ENCODE assay signal across 21 cellular contexts in the genomic region with DNA sequence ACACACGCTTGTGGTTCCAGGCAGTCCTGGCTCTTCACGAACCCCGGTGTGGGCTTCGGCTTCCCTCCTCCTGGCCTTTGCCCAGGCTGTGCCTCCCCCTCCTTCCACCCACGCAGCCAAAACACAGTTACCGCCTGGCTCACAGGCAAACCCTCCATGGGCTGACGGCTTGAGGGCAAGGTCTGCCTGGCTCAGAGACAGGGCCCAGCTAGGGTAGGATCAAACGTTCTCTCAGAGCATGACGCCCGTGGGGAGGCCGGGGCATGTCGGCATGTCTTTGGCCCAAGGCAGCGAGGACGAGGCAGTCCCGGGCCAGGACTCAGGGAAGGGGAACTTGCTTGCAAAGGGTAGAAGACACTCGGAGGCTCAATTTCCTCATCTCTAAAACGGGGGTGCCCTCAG. TPM values are rescaled to one million over a fixed set of nuclear protein-coding genes. Genes with fewer than 3 reads are reported as not detected.
A peak's percentile ranks its signal among the peaks of the same experiment; 100 is the strongest.
DNase-seq lines count a peak whose midpoint lies in the region; ATAC-seq, FAIRE-seq and TF ChIP-seq lines count a peak whose summit lies in the region.
"Had no signal": no experiment of that assay in that cellular context is flagged by ENCODE, and none has a peak within 500 bp of the region (broad histone marks: within the 10 kb centered on the region; RNA-seq: fewer than 3 reads in every experiment).

No MANE protein-coding gene starts in this region.

- no peaks in the 10 kb centered on the region for H3K27me3 ChIP-seq in duodenal mucosa (ENCODE audit: control insufficient read depth in 1 of 2, insufficient read depth in 2 of 2, low read length in 2 of 2)
- H3K27me3 ChIP-seq in HepG2 (ENCODE audit: control insufficient read depth in 1 of 2, insufficient read depth in 2 of 2, low read length in 2 of 2): peaks cover 0 to 2% of the 10 kb centered on the region in 2 experiments; a peak in 1 of 5 replicates

- peak overlapping the region; percentile 18 for H3K27ac Mint-ChIP-seq in activated T-cell treated with anti-CD3 and anti-CD28 coated beads, Interleukin-2, amount 50 U/mL, for 24 hours
- peak overlapping the region; percentile 15 for H3K27ac Mint-ChIP-seq in stimulated activated effector memory CD8-positive, alpha-beta T cell treated with anti-CD3 and anti-CD28 coated beads, Interleukin-12 subunit alpha, Interleukin-12 subunit beta, amount 100 ng/mL, for 72 hours

- peak in 1 of 2 experiments; percentile 4; a peak in 1 of 4 replicates for TF ChIP-seq EP300 in HepG2 (IDR thresholded peaks at IDR 0.05; ENCODE audit: low read depth in 2 of 2, low read length in 2 of 2)
- TF ChIP-seq EP300 in HepG2 (CRISPR knock-in tag; IDR thresholded peaks at IDR 0.05; ENCODE audit: borderline replicate concordance): no peak; the same call in 1 of the 2 replicates

- peaks cover 25 to 27% of the 10 kb centered on the region in 2 donors for H3K4me1 ChIP-seq in duodenal mucosa (ENCODE audit: control insufficient read depth in 1 of 2, insufficient read depth in 2 of 2, low read length in 2 of 2)
- H3K4me1 ChIP-seq in HepG2 (ENCODE audit: insufficient read depth, low read length): peaks cover 85% of the 10 kb centered on the region

- no TSS peak for BruUV-seq in HepG2 (replicated peaks; lab: Mats Ljungman, UMichigan)

- intact Hi-C loops in HepG2 (cut with micrococcal nuclease; ENCODE audit: unreplicated experiment): no loop called here

- no peaks in the 10 kb centered on the region for H3K9me3 Mint-ChIP-seq in activated T-cell treated with anti-CD3 and anti-CD28 coated beads, Interleukin-2, amount 50 U/mL, for 24 hours
- no peaks in the 10 kb centered on the region for H3K9me3 Mint-ChIP-seq in activated T-cell treated with anti-CD3 and anti-CD28 coated beads, Interleukin-2, amount 50 U/mL, for 4 hours
- no peaks in the 10 kb centered on the region for H3K9me3 Mint-ChIP-seq in stimulated activated effector memory CD8-positive, alpha-beta T cell treated with anti-CD3 and anti-CD28 coated beads, Interleukin-12 subunit alpha, Interleukin-12 subunit beta, amount 100 ng/mL, for 72 hours

- no peak for TF ChIP-seq RAD21 in HepG2 (CRISPR knock-in tag; IDR thresholded peaks at IDR 0.05)

- no peaks in the 10 kb centered on the region for H4K20me1 ChIP-seq in HepG2 (ENCODE audit: insufficient read depth, low read length)

- H3K36me3 ChIP-seq in duodenal mucosa (ENCODE audit: control insufficient read depth in 1 of 2, insufficient read depth in 2 of 2, low read length in 2 of 2) (no peaks in the 10 kb centered on the region), HepG2 (replicated peaks in 1 of 2; ENCODE audit: control insufficient read depth in 1 of 2, insufficient read depth in 2 of 2, low read length in 2 of 2) (no peaks in the 10 kb centered on the region)

- H3K9ac ChIP-seq in duodenal mucosa (ENCODE audit: low read depth in 1 of 2, low read length in 2 of 2) (peak overlapping the region; percentile 7 to 10), HepG2 (ENCODE audit: insufficient read depth, low read depth, low read length) (peak overlapping the region; percentile 9; the same call in 1 of the 2 replicates)
- H3K9ac ChIP-seq: GM23248 had no signal

- CTCF ChIA-PET in HepG2 (lab: Yijun Ruan, JAX; ENCODE audit: low intra/inter-chr PET ratio, low total read pairs): no interaction called here

- no peak overlapping the region for H3K4me3 Mint-ChIP-seq in activated T-cell treated with anti-CD3 and anti-CD28 coated beads, Interleukin-2, amount 50 U/mL, for 24 hours
- H3K4me3 Mint-ChIP-seq in activated T-cell treated with anti-CD3 and anti-CD28 coated beads, Interleukin-2, amount 50 U/mL, for 4 hours: no peak overlapping the region
- no peak overlapping the region for H3K4me3 Mint-ChIP-seq in stimulated activated effector memory CD8-positive, alpha-beta T cell treated with anti-CD3 and anti-CD28 coated beads, Interleukin-12 subunit alpha, Interleukin-12 subunit beta, amount 100 ng/mL, for 72 hours

- H3K27me3 Mint-ChIP-seq in activated T-cell treated with anti-CD3 and anti-CD28 coated beads, Interleukin-2, amount 50 U/mL, for 24 hours: no peaks in the 10 kb centered on the region
- no peaks in the 10 kb centered on the region for H3K27me3 Mint-ChIP-seq in activated T-cell treated with anti-CD3 and anti-CD28 coated beads, Interleukin-2, amount 50 U/mL, for 4 hours (ENCODE audit: low read depth)

- H3K27ac ChIP-seq in duodenal mucosa (ENCODE audit: low read depth, low read length): no peak overlapping the region
- H3K27ac ChIP-seq in HepG2 (ENCODE audit: extremely low read length, insufficient read depth, low read length): no peak overlapping the region
- H3K27ac ChIP-seq: GM23248 had no signal

- no peak for FAIRE-seq in HepG2 (lab: Jason Lieb, UNC)
- FAIRE-seq: GM12892, HTR-8/SVneo had no signal

- no peaks in the 10 kb centered on the region for H3K9me3 ChIP-seq in duodenal mucosa (ENCODE audit: control insufficient read depth in 1 of 2, low read length in 2 of 2)
- H3K9me3 ChIP-seq in HepG2 (ENCODE audit: low read length): no peaks in the 10 kb centered on the region

- peak overlapping the region; percentile 80 for H3K4me2 ChIP-seq in HepG2 (ENCODE audit: low read depth, low read length)

- H3K4me1 Mint-ChIP-seq in activated T-cell treated with anti-CD3 and anti-CD28 coated beads, Interleukin-2, amount 50 U/mL, for 24 hours (ENCODE audit: low read depth): no peaks in the 10 kb centered on the region
- H3K4me1 Mint-ChIP-seq in activated T-cell treated with anti-CD3 and anti-CD28 coated beads, Interleukin-2, amount 50 U/mL, for 4 hours (ENCODE audit: low read depth): no peaks in the 10 kb centered on the region
- peaks cover 7% of the 10 kb centered on the region for H3K4me1 Mint-ChIP-seq in stimulated activated effector memory CD8-positive, alpha-beta T cell treated with anti-CD3 and anti-CD28 coated beads, Interleukin-12 subunit alpha, Interleukin-12 subunit beta, amount 100 ng/mL, for 72 hours

- no peak overlapping the region for H2AFZ ChIP-seq in HepG2 (ENCODE audit: low read length)
- H2AFZ ChIP-seq: GM23248 had no signal

- H3K36me3 Mint-ChIP-seq in activated T-cell treated with anti-CD3 and anti-CD28 coated beads, Interleukin-2, amount 50 U/mL, for 24 hours (ENCODE audit: low read depth): no peaks in the 10 kb centered on the region
- no peaks in the 10 kb centered on the region for H3K36me3 Mint-ChIP-seq in activated T-cell treated with anti-CD3 and anti-CD28 coated beads, Interleukin-2, amount 50 U/mL, for 4 hours (ENCODE audit: insufficient read depth)
- no peaks in the 10 kb centered on the region for H3K36me3 Mint-ChIP-seq in stimulated activated effector memory CD8-positive, alpha-beta T cell treated with anti-CD3 and anti-CD28 coated beads, Interleukin-12 subunit alpha, Interleukin-12 subunit beta, amount 100 ng/mL, for 72 hours

- no peak for DNase-seq in activated T-cell treated with anti-CD3 and anti-CD28 coated beads, Interleukin-2, amount 50 U/mL, for 24 hours
- DNase-seq in activated T-cell treated with anti-CD3 and anti-CD28 coated beads, Interleukin-2, amount 50 U/mL, for 4 hours: no peak
- DNase-seq in HepG2 (ENCODE audit: low spot score) (no peak), middle frontal gyrus (ENCODE audit: extremely low spot score, low spot score) (no peak), iPS-NIHi7 (ENCODE audit: extremely low spot score) (no peak)
- no peak for DNase-seq in stimulated activated effector memory CD8-positive, alpha-beta T cell treated with anti-CD3 and anti-CD28 coated beads, Interleukin-12 subunit alpha, Interleukin-12 subunit beta, amount 100 ng/mL, for 72 hours (ENCODE audit: low spot score in 2 of 2)
- no peak for DNase-seq in activated CD4-positive, alpha-beta T cell treated with anti-CD3 and anti-CD28 coated beads for 4 hours
- DNase-seq: C1 segment of cervical spinal cord, GM23248, KBM-7, NCI-H1092, NCI-H1694, NCI-H2107, NCI-H226, NCI-H526 treated with DMSO at 0.1 percent for 48 hours, PC-3 had no signal

- TF ChIP-seq POLR2A in HepG2 (IDR thresholded peaks at IDR 0.05; ENCODE audit: insufficient read depth in 1 of 2, low read depth in 2 of 2, low read length in 2 of 2): no peak

- WGBS in HepG2 (ENCODE audit: low lambda C conversion rate): 12% methylated on average over 9 of the region's 17 CpGs

- in situ Hi-C loops in HepG2 (cut with HindIII; ENCODE audit: extremely low pct_ligation_motif_present, low pct_unique_long_range_greater_than_20kb): no loop called here

- POLR2A ChIA-PET in HepG2 (lab: Yijun Ruan, JAX): no interaction called here

- TF ChIP-seq CTCF in HepG2 (CRISPR knock-in tag; IDR thresholded peaks at IDR 0.05): no peak

- no peak for ATAC-seq in activated T-cell treated with anti-CD3 and anti-CD28 coated beads, Interleukin-2, amount 50 U/mL, for 4 hours
- ATAC-seq in HepG2: peak; percentile 55
- no peak for ATAC-seq in stimulated activated effector memory CD8-positive, alpha-beta T cell treated with anti-CD3 and anti-CD28 coated beads, Interleukin-12 subunit alpha, Interleukin-12 subunit beta, amount 100 ng/mL, for 72 hours
- ATAC-seq: PC-3 had no signal

- H3K79me2 ChIP-seq in HepG2 (ENCODE audit: insufficient read depth, low read length): no peaks in the 10 kb centered on the region

- H3K4me3 ChIP-seq in duodenal mucosa (ENCODE audit: low read depth in 1 of 2, low read length in 2 of 2) (no peak overlapping the region), HepG2 (replicated peaks in 1 of 3; ENCODE audit: insufficient read depth in 1 of 3, low read depth in 2 of 3, low read length in 3 of 3) (peak overlapping the region in 1 of 3 experiments; percentile 63; a peak in 2 of 6 replicates)
- H3K4me3 ChIP-seq: GM23248 had no signal

RNA-seq across cellular contexts. Expression of gene SLC25A47, which starts 2.1 kb away (rescaled TPM):
- total RNA-seq in activated T-cell treated with anti-CD3 and anti-CD28 coated beads, Interleukin-2, amount 50 U/mL, for 4 hours: not detected
- total RNA-seq in HepG2 (2016; rRNA removed; fragmentation: Illumina TruSeq; extraction: Trizol): 0.87 and 1.0 TPM in 2 replicates
- 0.71 and 1.5 TPM in 2 replicates for total RNA-seq in HepG2 (2016; cell fraction: cytosol; rRNA removed; fragmentation: Illumina TruSeq; extraction: Trizol; ENCODE audit: low read depth)
- 0.88 and 0.95 TPM in 2 replicates for total RNA-seq in HepG2 (2016; cell fraction: insoluble cytoplasmic fraction; rRNA removed; fragmentation: Illumina TruSeq; extraction: Trizol)
- 0.53 and 1.1 TPM in 2 replicates for total RNA-seq in HepG2 (2016; cell fraction: membrane; rRNA removed; fragmentation: Illumina TruSeq; extraction: Trizol)
- total RNA-seq in HepG2 (2016; cell fraction: nucleus; rRNA removed; fragmentation: Illumina TruSeq; extraction: Trizol): 0.47 and 0.65 TPM in 2 replicates
- polyA plus RNA-seq in HepG2 (2011; rRNA removed): 1.7 and 7.6 TPM in 2 replicates
- polyA plus RNA-seq in HepG2 (2011; cell fraction: cytosol; rRNA removed): 3.2 and 4.5 TPM in 2 replicates
- 4.2 and 9.5 TPM in 2 replicates for polyA plus RNA-seq in HepG2 (2011; cell fraction: nucleus; rRNA removed)
- polyA plus RNA-seq in HepG2 (2012): 6.6 and 11.5 TPM in 2 replicates
- polyA plus RNA-seq in HepG2 (2016; cell fraction: cytosol; fragmentation: Illumina TruSeq; extraction: Trizol; ENCODE audit: low read depth): 0.17 and 0.24 TPM in 2 replicates
- 0.51 and 0.54 TPM in 2 replicates for polyA plus RNA-seq in HepG2 (2016; cell fraction: insoluble cytoplasmic fraction; fragmentation: Illumina TruSeq; extraction: Trizol; ENCODE audit: low read depth)
- 0.41 and 0.42 TPM in 2 replicates for polyA plus RNA-seq in HepG2 (2016; cell fraction: membrane; fragmentation: Illumina TruSeq; extraction: Trizol; ENCODE audit: low read depth)
- polyA plus RNA-seq in HepG2 (2016; cell fraction: nucleus; fragmentation: Illumina TruSeq; extraction: Trizol; ENCODE audit: insufficient read depth, low read depth): 0.53 and 0.61 TPM in 2 replicates
- polyA minus RNA-seq in HepG2 (2011; rRNA and poly(A)+ RNA removed; ENCODE audit: low replicate concordance): 4.3 TPM in 1 of 2 replicates, not detected in the other
- 2.3 and 3.1 TPM in 2 replicates for polyA minus RNA-seq in HepG2 (2011; cell fraction: cytosol; rRNA and poly(A)+ RNA removed)
- polyA minus RNA-seq in HepG2 (2011; cell fraction: nucleus; rRNA and poly(A)+ RNA removed): 0.52 and 1.5 TPM in 2 replicates
- total RNA-seq: A172, G401, GM23248 had no signal
- polyA plus RNA-seq: GM23248 had no signal

RNA-seq across cellular contexts. Expression of gene SLC25A29, which starts 19.0 kb away (rescaled TPM):
- total RNA-seq in activated T-cell treated with anti-CD3 and anti-CD28 coated beads, Interleukin-2, amount 50 U/mL, for 4 hours: 10 to 100 TPM in 1 of 3 donors, 1 to 10 TPM in 2; 6.2 to 10.8 (median 6.6) TPM
- 9.6 and 17.2 TPM in 2 replicates for total RNA-seq in HepG2 (2016; rRNA removed; fragmentation: Illumina TruSeq; extraction: Trizol)
- total RNA-seq in HepG2 (2016; cell fraction: cytosol; rRNA removed; fragmentation: Illumina TruSeq; extraction: Trizol; ENCODE audit: low read depth): 2.4 and 2.6 TPM in 2 replicates
- 9.5 and 17.7 TPM in 2 replicates for total RNA-seq in HepG2 (2016; cell fraction: insoluble cytoplasmic fraction; rRNA removed; fragmentation: Illumina TruSeq; extraction: Trizol)
- 6.9 and 7.4 TPM in 2 replicates for total RNA-seq in HepG2 (2016; cell fraction: membrane; rRNA removed; fragmentation: Illumina TruSeq; extraction: Trizol)
- 15.9 and 18.2 TPM in 2 replicates for total RNA-seq in HepG2 (2016; cell fraction: nucleus; rRNA removed; fragmentation: Illumina TruSeq; extraction: Trizol)
- 12.2 and 16.1 TPM in 2 replicates for polyA plus RNA-seq in HepG2 (2011; rRNA removed)
- 6.9 and 11.5 TPM in 2 replicates for polyA plus RNA-seq in HepG2 (2011; cell fraction: cytosol; rRNA removed)
- 98.4 and 122 TPM in 2 replicates for polyA plus RNA-seq in HepG2 (2011; cell fraction: nucleus; rRNA removed)
- polyA plus RNA-seq in HepG2 (2012): 6.9 and 8.5 TPM in 2 replicates
- 1.4 and 1.6 TPM in 2 replicates for polyA plus RNA-seq in HepG2 (2016; cell fraction: cytosol; fragmentation: Illumina TruSeq; extraction: Trizol; ENCODE audit: low read depth)
- polyA plus RNA-seq in HepG2 (2016; cell fraction: insoluble cytoplasmic fraction; fragmentation: Illumina TruSeq; extraction: Trizol; ENCODE audit: low read depth): 8.9 and 9.4 TPM in 2 replicates
- 3.8 and 4.2 TPM in 2 replicates for polyA plus RNA-seq in HepG2 (2016; cell fraction: membrane; fragmentation: Illumina TruSeq; extraction: Trizol; ENCODE audit: low read depth)
- 47.1 and 52.2 TPM in 2 replicates for polyA plus RNA-seq in HepG2 (2016; cell fraction: nucleus; fragmentation: Illumina TruSeq; extraction: Trizol; ENCODE audit: insufficient read depth, low read depth)
- polyA minus RNA-seq in HepG2 (2011; rRNA and poly(A)+ RNA removed; ENCODE audit: low replicate concordance): 9.4 and 18.9 TPM in 2 replicates
- 4.6 and 8.4 TPM in 2 replicates for polyA minus RNA-seq in HepG2 (2011; cell fraction: cytosol; rRNA and poly(A)+ RNA removed)
- 9.1 and 11.2 TPM in 2 replicates for polyA minus RNA-seq in HepG2 (2011; cell fraction: nucleus; rRNA and poly(A)+ RNA removed)

RNA-seq across cellular contexts. Expression of gene WDR25, which starts 51.1 kb away (rescaled TPM):
- total RNA-seq in activated T-cell treated with anti-CD3 and anti-CD28 coated beads, Interleukin-2, amount 50 U/mL, for 4 hours: 10 to 100 TPM in 2 of 3 donors, 1 to 10 TPM in 1; 9.2 to 11.7 (median 10.1) TPM
- 4.2 and 4.6 TPM in 2 replicates for total RNA-seq in HepG2 (2016; rRNA removed; fragmentation: Illumina TruSeq; extraction: Trizol)
- 4.4 and 4.8 TPM in 2 replicates for total RNA-seq in HepG2 (2016; cell fraction: cytosol; rRNA removed; fragmentation: Illumina TruSeq; extraction: Trizol; ENCODE audit: low read depth)
- 3.9 and 4.2 TPM in 2 replicates for total RNA-seq in HepG2 (2016; cell fraction: insoluble cytoplasmic fraction; rRNA removed; fragmentation: Illumina TruSeq; extraction: Trizol)
- total RNA-seq in HepG2 (2016; cell fraction: membrane; rRNA removed; fragmentation: Illumina TruSeq; extraction: Trizol): 3.5 and 3.9 TPM in 2 replicates
- 2.5 and 2.6 TPM in 2 replicates for total RNA-seq in HepG2 (2016; cell fraction: nucleus; rRNA removed; fragmentation: Illumina TruSeq; extraction: Trizol)
- polyA plus RNA-seq in HepG2 (2011; rRNA removed): 2.4 and 2.7 TPM in 2 replicates
- polyA plus RNA-seq in HepG2 (2011; cell fraction: cytosol; rRNA removed): 1.7 and 2.6 TPM in 2 replicates
- 2.3 and 2.6 TPM in 2 replicates for polyA plus RNA-seq in HepG2 (2011; cell fraction: nucleus; rRNA removed)
- 1.7 TPM in 2 replicates for polyA plus RNA-seq in HepG2 (2012)
- 1.4 and 2.7 TPM in 2 replicates for polyA plus RNA-seq in HepG2 (2016; cell fraction: cytosol; fragmentation: Illumina TruSeq; extraction: Trizol; ENCODE audit: low read depth)
- 4.5 and 5.6 TPM in 2 replicates for polyA plus RNA-seq in HepG2 (2016; cell fraction: insoluble cytoplasmic fraction; fragmentation: Illumina TruSeq; extraction: Trizol; ENCODE audit: low read depth)
- polyA plus RNA-seq in HepG2 (2016; cell fraction: membrane; fragmentation: Illumina TruSeq; extraction: Trizol; ENCODE audit: low read depth): 1.9 and 2.2 TPM in 2 replicates
- 3.1 and 4.3 TPM in 2 replicates for polyA plus RNA-seq in HepG2 (2016; cell fraction: nucleus; fragmentation: Illumina TruSeq; extraction: Trizol; ENCODE audit: insufficient read depth, low read depth)
- 6.6 and 21.3 TPM in 2 replicates for polyA minus RNA-seq in HepG2 (2011; rRNA and poly(A)+ RNA removed; ENCODE audit: low replicate concordance)
- 2.1 and 2.2 TPM in 2 replicates for polyA minus RNA-seq in HepG2 (2011; cell fraction: cytosol; rRNA and poly(A)+ RNA removed)
- polyA minus RNA-seq in HepG2 (2011; cell fraction: nucleus; rRNA and poly(A)+ RNA removed): 3.7 and 5.2 TPM in 2 replicates
